ENCODE assay signal across 21 cellular contexts in genomic region chr6:154390034-154390433, GRCh38.
"Had no signal": no experiment of that assay in that cellular context is flagged by ENCODE, and none has a peak within 500 bp of the region (broad histone marks: within the 10 kb centered on the region; RNA-seq: fewer than 3 reads in every experiment).

No MANE protein-coding gene starts in this region.

- H3K9me3 Mint-ChIP-seq: activated CD4-positive, alpha-beta T cell treated with anti-CD3 and anti-CD28 coated beads, Interleukin-2, amount 10 ng/mL, durations not matched to agents 24 days and 14 days; activated naive CD4-positive, alpha-beta T cell treated with anti-CD3 and anti-CD28 coated beads, Interleukin-2, amount 50 U/mL, for 24 hours; activated naive CD8-positive, alpha-beta T cell treated with anti-CD3 and anti-CD28 coated beads, Interleukin-2, amount 50 U/mL, for 24 hours; activated T-helper 2 cell treated with anti-CD3 and anti-CD28 coated beads, Interferon-gamma antibody, Interleukin-2, Interleukin-4, amounts not matched to agents 10 μg/mL and 5 μg/mL and 100 μg/mL, durations not matched to agents 14 hours and 24 hours and 36 hours had no signal

- H3K4me1 Mint-ChIP-seq: activated CD4-positive, alpha-beta T cell treated with anti-CD3 and anti-CD28 coated beads, Interleukin-2, amount 10 ng/mL, durations not matched to agents 24 days and 14 days; activated naive CD8-positive, alpha-beta T cell treated with anti-CD3 and anti-CD28 coated beads, Interleukin-2, amount 50 U/mL, for 24 hours had no signal

- H3K27ac Mint-ChIP-seq: activated CD4-positive, alpha-beta memory T cell treated with anti-CD3 and anti-CD28 coated beads for 36 hours; activated CD4-positive, alpha-beta T cell treated with anti-CD3 and anti-CD28 coated beads, Interleukin-2, amount 10 ng/mL, durations not matched to agents 24 days and 14 days; activated naive CD4-positive, alpha-beta T cell treated with anti-CD3 and anti-CD28 coated beads, Interleukin-2, amount 50 U/mL, for 24 hours; activated naive CD8-positive, alpha-beta T cell treated with anti-CD3 and anti-CD28 coated beads, Interleukin-2, amount 50 U/mL, for 24 hours; activated T-helper 2 cell treated with anti-CD3 and anti-CD28 coated beads, Interferon-gamma antibody, Interleukin-2, Interleukin-4, amounts not matched to agents 10 μg/mL and 5 μg/mL and 100 μg/mL, durations not matched to agents 14 hours and 24 hours and 36 hours; mesothelial cell of epicardium; naive thymus-derived CD4-positive, alpha-beta T cell; progenitor cell of endocrine pancreas had no signal

- H3K4me3 Mint-ChIP-seq: activated CD4-positive, alpha-beta memory T cell treated with anti-CD3 and anti-CD28 coated beads for 36 hours; activated CD4-positive, alpha-beta T cell treated with anti-CD3 and anti-CD28 coated beads, Interleukin-2, amount 10 ng/mL, durations not matched to agents 24 days and 14 days; activated naive CD4-positive, alpha-beta T cell treated with anti-CD3 and anti-CD28 coated beads, Interleukin-2, amount 50 U/mL, for 24 hours; activated naive CD8-positive, alpha-beta T cell treated with anti-CD3 and anti-CD28 coated beads, Interleukin-2, amount 50 U/mL, for 24 hours; mesothelial cell of epicardium; naive thymus-derived CD4-positive, alpha-beta T cell had no signal

- ATAC-seq: activated naive CD8-positive, alpha-beta T cell treated with anti-CD3 and anti-CD28 coated beads, Interleukin-2, amount 50 U/mL, for 24 hours; heart right ventricle; naive thymus-derived CD4-positive, alpha-beta T cell had no signal

- H3K36me3 Mint-ChIP-seq: activated CD4-positive, alpha-beta memory T cell treated with anti-CD3 and anti-CD28 coated beads for 36 hours; activated naive CD4-positive, alpha-beta T cell treated with anti-CD3 and anti-CD28 coated beads, Interleukin-2, amount 50 U/mL, for 24 hours had no signal

- DNase-seq: activated CD4-positive, alpha-beta memory T cell treated with anti-CD3 and anti-CD28 coated beads for 36 hours; activated CD4-positive, alpha-beta T cell treated with anti-CD3 and anti-CD28 coated beads, Interleukin-2, amount 10 ng/mL, durations not matched to agents 24 days and 14 days; activated CD8-positive, alpha-beta memory T cell treated with anti-CD3 and anti-CD28 coated beads, Interleukin-2, amount 50 U/mL, for 4 hours; activated naive CD8-positive, alpha-beta T cell treated with anti-CD3 and anti-CD28 coated beads, Interleukin-2, amount 50 U/mL, for 24 hours; activated T-cell treated with anti-CD3 and anti-CD28 coated beads, Interleukin-2, amount 50 U/mL, for 1 hour; amygdala; central memory CD4-positive, alpha-beta T cell; esophagus squamous epithelium; foreskin melanocyte; heart right ventricle; kidney glomerular epithelial cell; left ventricle myocardium inferior; naive thymus-derived CD4-positive, alpha-beta T cell; ovary; right lobe of liver; stimulated activated CD4-positive, alpha-beta T cell treated with anti-CD3 and anti-CD28 coated beads, Interleukin-12 subunit alpha, Interleukin-12 subunit beta, amount 100 ng/mL, for 4 hours; stimulated activated CD4-positive, alpha-beta T cell treated with anti-CD3 and anti-CD28 coated beads, Interleukin-4, amount 100 ng/mL, for 1 hour had no signal
